Comparison of ENCODE assay signal across 8 cellular contexts in genomic region chr6:129598244-129599187, GRCh38.
DNase-seq lines count a peak whose midpoint lies in the region; ATAC-seq and TF ChIP-seq lines count a peak whose summit lies in the region.

No MANE protein-coding gene starts in this region.

- BruUV-seq in OCI-LY7 (replicated peaks; lab: Mats Ljungman, UMichigan), result no TSS peak

- POLR2A ChIA-PET in OCI-LY7 (lab: Charles Lee), result interaction anchor here (0.6 to 2.6 kb wide), 22 partner anchors 10 to 157 kb away, joined by 3 to 17 read pairs (median 4); no protein-coding TSS in a partner anchor

- H3K36me3 ChIP-seq in OCI-LY7 (ENCODE audit: insufficient read depth, low read length), result no peaks in the 10 kb centered on the region
- H3K36me3 ChIP-seq in transverse colon, result peaks cover 0 to 4% (median 0%) of the 10 kb centered on the region in 4 donors

- no peak overlapping the region for H3K27ac ChIP-seq in OCI-LY7 (ENCODE audit: low read depth, low read length, poor library complexity, severe bottlenecking)
- no peak overlapping the region for H3K27ac ChIP-seq in transverse colon

- H3K9me2 ChIP-seq in OCI-LY7 (ENCODE audit: insufficient read depth, low read length), result no peaks in the 10 kb centered on the region

- peak overlapping the region; percentile 21; the same call in 1 of the 2 replicates for H2AFZ ChIP-seq in OCI-LY7 (ENCODE audit: low read length)

- H3K79me2 ChIP-seq in OCI-LY7 (ENCODE audit: insufficient read depth, low read depth, low read length), result no peaks in the 10 kb centered on the region

- peak; percentile 66 for ATAC-seq in GM21723 (IDR thresholded peaks at IDR 0.05; ENCODE audit: unreplicated experiment)
- ATAC-seq in left lobe of liver, result peak; percentile 80
- ATAC-seq in GM21825 (IDR thresholded peaks at IDR 0.05; ENCODE audit: unreplicated experiment), result no peak

- in situ Hi-C loops in transverse colon (cut with MboI; ENCODE audit: low pct_ligation_motif_present in 1 of 4, low pct_unique_long_range_greater_than_20kb in 1 of 4, low sequenced_read_pairs in 3 of 4), result loop anchor here in 3 of 4 donors (5.0 to 25.0 kb wide), 5 partner anchors 126 to 426 kb away; partner anchors contain the start of gene L3MBTL3 (in 1 of the 3)

- TF ChIP-seq EP300 in transverse colon (IDR thresholded peaks at IDR 0.05; ENCODE audit: low read depth), result no peak

- no peak overlapping the region for H3K4me2 ChIP-seq in OCI-LY7 (ENCODE audit: low read length)

- DNase-seq in GM04503 (ENCODE audit: low read depth) (peak; percentile 37), KG1 (lab: John Stamatoyannopoulos, UW) (peak; percentile 79), OCI-LY7 (ENCODE audit: low spot score) (peak; percentile 77), cerebellum (ENCODE audit: low spot score) (peak; percentile 32), left lobe of liver (ENCODE audit: low spot score) (no peak), transverse colon (no peak)

- H4K20me1 ChIP-seq in OCI-LY7 (ENCODE audit: insufficient read depth, low read length), result no peaks in the 10 kb centered on the region

- no peaks in the 10 kb centered on the region for H3K27me3 ChIP-seq in transverse colon

- WGBS in transverse colon (ENCODE audit: low coverage in 1 of 2), 2 donors, result 44 to 47% methylated on average over 6 of the region's 6 CpGs

- CTCF ChIA-PET in OCI-LY7 (lab: Charles Lee; ENCODE audit: unreplicated experiment), result interaction anchor here (1.1 to 3.2 kb wide), 4 partner anchors 126 to 144 kb away, joined by 3 to 16 read pairs (median 4); no protein-coding TSS in a partner anchor

- peak; percentile 98 for TF ChIP-seq CTCF in OCI-LY7 (conservative IDR thresholded peaks at IDR 0.05; ENCODE audit: low read length)
- TF ChIP-seq CTCF in transverse colon (IDR thresholded peaks at IDR 0.05), result peak; percentile 79 to 89 (median 85)

- H3K9me3 ChIP-seq in OCI-LY7 (ENCODE audit: low read length), result no peaks in the 10 kb centered on the region
- H3K9me3 ChIP-seq in transverse colon, result no peaks in the 10 kb centered on the region

- intact Hi-C loops in OCI-LY7 (cut with micrococcal nuclease; ENCODE audit: unreplicated experiment) (loop anchor here (1.0 to 5.0 kb wide), 4 partner anchors 101 to 422 kb away; no protein-coding TSS in a partner anchor), transverse colon (cut with DNase I; ENCODE audit: low total_unique reads) (loop anchor here (10.0 kb wide), 1 partner anchor 136 kb away; no protein-coding TSS in a partner anchor)

- peaks cover 12% of the 10 kb centered on the region for H3K4me1 ChIP-seq in OCI-LY7 (ENCODE audit: insufficient read depth, low read length, poor library complexity, severe bottlenecking)
- H3K4me1 ChIP-seq in transverse colon, result peaks cover 0 to 6% (median 0%) of the 10 kb centered on the region in 4 donors

- H3K4me3 ChIP-seq in OCI-LY7 (ENCODE audit: low read depth, low read length, poor library complexity, severe bottlenecking), result no peak overlapping the region
- no peak overlapping the region for H3K4me3 ChIP-seq in transverse colon

- TF ChIP-seq POLR2A in transverse colon (IDR thresholded peaks at IDR 0.05), result no peak

Comparison
In these comparisons a context has a peak if more than half of its experiments do, and no peak if none do; other contexts are left out.
1. DNase-seq: peak in GM04503 (single experiment), KG1 (single experiment), OCI-LY7 (single experiment) and cerebellum (single experiment); none in left lobe of liver (single experiment) and transverse colon (single experiment).